17 cellular contexts compared by ENCODE assay signal in genomic region chr4:154822775-154823174, GRCh38. TPM values are rescaled to one million over a fixed set of nuclear protein-coding genes. Genes with fewer than 3 reads are reported as not detected.
DNase-seq lines count a peak whose midpoint lies in the region; ATAC-seq and TF ChIP-seq lines count a peak whose summit lies in the region.
"Had no signal": no experiment of that assay in that cellular context is flagged by ENCODE, and none has a peak within 500 bp of the region (broad histone marks: within the 10 kb centered on the region; RNA-seq: fewer than 3 reads in every experiment).

No MANE protein-coding gene starts in this region.

- peak; percentile 7 for DNase-seq in AG08396 (ENCODE audit: low spot score)
- DNase-seq in HS-5 (ENCODE audit: low read depth), result peak; percentile 64
- DNase-seq in astrocyte of the spinal cord (ENCODE audit: low read depth, low spot score), result peak; percentile 74
- DNase-seq in foreskin keratinocyte, result peak; percentile 84 to 92
- DNase-seq in NOMO-1 (lab: John Stamatoyannopoulos, UW; ENCODE audit: unreplicated experiment in 2 of 2), result no peak
- DNase-seq in BE2C, result no peak
- DNase-seq in cardiac septum (ENCODE audit: low spot score), result no peak
- DNase-seq in NAMALWA (ENCODE audit: low spot score), result no peak
- DNase-seq: activated CD4-positive, alpha-beta memory T cell treated with anti-CD3 and anti-CD28 coated beads, Interleukin-2, amount 10 ng/mL, durations not matched to agents 7 days and 5 days; DMS53; natural killer cell; NCI-H526 treated with DMSO at 0.1 percent for 48 hours had no signal

- peak overlapping the region; percentile 64 for H3K27ac ChIP-seq in foreskin keratinocyte
- H3K27ac ChIP-seq: ascending aorta, BLaER1 had no signal

- no peaks in the 10 kb centered on the region for H3K9me3 ChIP-seq in BE2C
- H3K9me3 ChIP-seq: ascending aorta, BLaER1 had no signal

- H3K27me3 ChIP-seq in foreskin keratinocyte, result no peaks in the 10 kb centered on the region
- no peaks in the 10 kb centered on the region; the same call in 1 of the 2 replicates for H3K27me3 ChIP-seq in BE2C
- H3K27me3 ChIP-seq: ascending aorta, BLaER1 had no signal

- ATAC-seq in foreskin keratinocyte, result peak; percentile 96
- ATAC-seq: natural killer cell, Panc1 had no signal

- no peak overlapping the region for H3K4me3 ChIP-seq in astrocyte of the spinal cord (ENCODE audit: low read depth, low read length)
- no peak overlapping the region for H3K4me3 ChIP-seq in BE2C (ENCODE audit: low read depth, low read length)
- H3K4me3 ChIP-seq: ascending aorta, BLaER1 had no signal

- peaks cover 4% of the 10 kb centered on the region for H3K4me1 ChIP-seq in foreskin keratinocyte
- H3K4me1 ChIP-seq in BE2C, result no peaks in the 10 kb centered on the region
- H3K4me1 ChIP-seq: ascending aorta, BLaER1 had no signal

- in situ Hi-C loops in astrocyte of the spinal cord (cut with HindIII; ENCODE audit: low sequenced_read_pairs), result no loop called here

- no peaks in the 10 kb centered on the region for H3K36me3 ChIP-seq in BE2C
- H3K36me3 ChIP-seq: ascending aorta, BLaER1 had no signal

- intact Hi-C loops in cardiac septum (cut with DNase I), result no loop called here

- TF ChIP-seq CTCF in astrocyte of the spinal cord (IDR thresholded peaks at IDR 0.05; ENCODE audit: low read depth, low read length), result no peak
- TF ChIP-seq CTCF in foreskin keratinocyte (conservative IDR thresholded peaks at IDR 0.05), result no peak
- no peak for TF ChIP-seq CTCF in BE2C (IDR thresholded peaks at IDR 0.05; ENCODE audit: low read depth, low read length)

RNA-seq across cellular contexts. Expression of gene RBM46, which starts 41.7 kb away (rescaled TPM):
- total RNA-seq in foreskin keratinocyte (0.04 TPM in 1 of 2 replicates, not detected in the other), cardiac septum (0.13 TPM)
- not detected in 2 replicates for polyA plus RNA-seq in foreskin keratinocyte
- polyA plus RNA-seq in BE2C (2012; ENCODE audit: insufficient read depth, insufficient read length, low read depth), result not detected
- total RNA-seq: activated CD4-positive, alpha-beta memory T cell treated with anti-CD3 and anti-CD28 coated beads, Interleukin-2, amount 10 ng/mL, durations not matched to agents 7 days and 5 days; ascending aorta; natural killer cell; pulmonary artery endothelial cell; subcutaneous adipose tissue had no signal

Comparison
In these comparisons a context has a peak if more than half of its experiments do, and no peak if none do; other contexts are left out.
1. DNase-seq: peak in AG08396 (single experiment), HS-5 (single experiment), astrocyte of the spinal cord (single experiment) and foreskin keratinocyte (2 of 2); none in NOMO-1 (0 of 2), BE2C (single experiment), cardiac septum (single experiment) and NAMALWA (single experiment).